12 cellular contexts compared by ENCODE assay signal in genomic region chr12:114913871-114914801, GRCh38.
DNase-seq lines count a peak whose midpoint lies in the region; ATAC-seq and TF ChIP-seq lines count a peak whose summit lies in the region.
"Had no signal": no experiment of that assay in that cellular context is flagged by ENCODE, and none has a peak within 500 bp of the region (broad histone marks: within the 10 kb centered on the region; RNA-seq: fewer than 3 reads in every experiment).

No MANE protein-coding gene starts in this region.

- no TSS peak for BruUV-seq in PC-3 (replicated peaks; lab: Mats Ljungman, UMichigan)

- intact Hi-C loops in PC-3 (cut with micrococcal nuclease) (loop anchor here (1.0 to 10.0 kb wide), 7 partner anchors 11 to 841 kb away; partner anchors contain the start of gene TBX3), gastrocnemius medialis (cut with DNase I; ENCODE audit: low total_unique reads) (loop anchor here (1.0 kb wide), 1 partner anchor 230 kb away; the partner anchor contains the start of gene TBX3)

- no peak overlapping the region; the same call in 1 of the 2 replicates for H3K9ac ChIP-seq in PC-3 (ENCODE audit: low read length)
- no peak overlapping the region for H3K9ac ChIP-seq in fibroblast of lung (ENCODE audit: insufficient read depth, low read length)

- H4K20me1 ChIP-seq in PC-3 (ENCODE audit: low read length), result no peaks in the 10 kb centered on the region
- H4K20me1 ChIP-seq in fibroblast of lung (ENCODE audit: control insufficient read depth, extremely low read depth, insufficient read depth, low read length), result no peaks in the 10 kb centered on the region

- CTCF ChIA-PET in PC-3 (lab: Charles Lee), result no interaction called here

- peak; percentile 50 for ATAC-seq in PC-3
- peak; percentile 82 to 87 for ATAC-seq in gastrocnemius medialis
- ATAC-seq in GM21515 (IDR thresholded peaks at IDR 0.05; ENCODE audit: unreplicated experiment), result no peak
- ATAC-seq: body of pancreas had no signal

- no peak overlapping the region for H2AFZ ChIP-seq in PC-3 (ENCODE audit: low read length)
- no peak overlapping the region for H2AFZ ChIP-seq in fibroblast of lung (ENCODE audit: low read length)

- H3K36me3 ChIP-seq in PC-3 (ENCODE audit: low read depth, low read length), result no peaks in the 10 kb centered on the region
- no peaks in the 10 kb centered on the region for H3K36me3 ChIP-seq in fibroblast of lung (ENCODE audit: control insufficient read depth, insufficient read depth, low read length)
- H3K36me3 ChIP-seq in gastrocnemius medialis, result no peaks in the 10 kb centered on the region
- H3K36me3 ChIP-seq: Peyer's patch had no signal

- no peak for TF ChIP-seq CTCF in PC-3 (conservative IDR thresholded peaks at IDR 0.05; ENCODE audit: low read depth, low read length)
- TF ChIP-seq CTCF in fibroblast of lung (conservative IDR thresholded peaks at IDR 0.05 in 1 of 2, IDR thresholded peaks at IDR 0.05 in 1 of 2; ENCODE audit: low read depth in 1 of 2, low read length in 2 of 2), result no peak
- no peak for TF ChIP-seq CTCF in gastrocnemius medialis (IDR thresholded peaks at IDR 0.05 in 4 of 5, conservative IDR thresholded peaks at IDR 0.05 in 1 of 5)

- H3K27ac ChIP-seq in PC-3 (ENCODE audit: low read length), result peak overlapping the region; percentile 57
- H3K27ac ChIP-seq in fibroblast of lung (ENCODE audit: insufficient read depth, low read length), result no peak overlapping the region
- peak overlapping the region in 2 of 4 donors; percentile 16 to 61 for H3K27ac ChIP-seq in gastrocnemius medialis
- H3K27ac ChIP-seq: body of pancreas had no signal

- H3K4me2 ChIP-seq in PC-3 (ENCODE audit: low read length), result peak overlapping the region; percentile 65
- peak overlapping the region; percentile 11 for H3K4me2 ChIP-seq in fibroblast of lung (ENCODE audit: extremely low read depth, insufficient read depth, low read length)

- in situ Hi-C loops in gastrocnemius medialis (cut with MboI; ENCODE audit: low sequenced_read_pairs in 4 of 4), result no loop called here

- H3K4me3 ChIP-seq in PC-3 (ENCODE audit: low read length) (no peak overlapping the region; the same call in 1 of the 2 replicates), fibroblast of lung (replicated peaks in 1 of 4; ENCODE audit: control extremely low read depth in 1 of 4, insufficient read depth in 1 of 4, low read depth in 3 of 4, low read length in 4 of 4) (no peak overlapping the region), gastrocnemius medialis (no peak overlapping the region)
- H3K4me3 ChIP-seq: body of pancreas, Peyer's patch had no signal

- DNase-seq in GM04503 (ENCODE audit: low read depth) (peak; percentile 69), PC-3 (peak; percentile 94), fibroblast of lung (ENCODE audit: low read depth in 2 of 2) (peak; percentile 63 to 81), gastrocnemius medialis (peak in 1 of 2 donors; percentile 13)
- DNase-seq in stimulated activated CD4-positive, alpha-beta T cell treated with anti-CD3 and anti-CD28 coated beads, Interleukin-2, amount 100 ng/mL, for 24 hours, result no peak
- DNase-seq in activated CD8-positive, alpha-beta memory T cell treated with anti-CD3 and anti-CD28 coated beads, Interleukin-2, amount 50 U/mL, for 4 hours, result no peak
- DNase-seq in activated effector memory CD4-positive, alpha-beta T cell treated with Interleukin-2 at 50 U/mL for 16 hours, result no peak
- DNase-seq: body of pancreas, erythroblast, NCI-H2029 treated with DMSO at 0.1 percent for 48 hours had no signal

- POLR2A ChIA-PET in PC-3 (lab: Charles Lee; ENCODE audit: unreplicated experiment), result interaction anchor here (0.6 to 1.8 kb wide), 2 partner anchors 22 to 230 kb away, joined by 3 to 11 read pairs; partner anchors contain the start of gene TBX3

- H3K27me3 ChIP-seq in PC-3 (ENCODE audit: low read length) (no peaks in the 10 kb centered on the region), fibroblast of lung (ENCODE audit: control insufficient read depth, insufficient read depth, low read length) (no peaks in the 10 kb centered on the region), gastrocnemius medialis (no peaks in the 10 kb centered on the region)
- H3K27me3 ChIP-seq: body of pancreas, Peyer's patch had no signal

- H3F3A ChIP-seq in PC-3 (ENCODE audit: low read length, unreplicated experiment), result no peaks in the 10 kb centered on the region

- H3K9me2 ChIP-seq in PC-3 (replicated peaks; ENCODE audit: low read length), result no peaks in the 10 kb centered on the region

- no peak for TF ChIP-seq POLR2A in gastrocnemius medialis (IDR thresholded peaks at IDR 0.05)

- H3K79me2 ChIP-seq in PC-3 (ENCODE audit: low read length) (no peaks in the 10 kb centered on the region), fibroblast of lung (ENCODE audit: control insufficient read depth, insufficient read depth, low read length) (no peaks in the 10 kb centered on the region)

- H3K9me3 ChIP-seq in PC-3 (ENCODE audit: low read length) (no peaks in the 10 kb centered on the region), fibroblast of lung (ENCODE audit: control insufficient read depth, insufficient read depth, low read depth, low read length) (no peaks in the 10 kb centered on the region), gastrocnemius medialis (peaks cover 0 to 7% (median 0%) of the 10 kb centered on the region in 3 donors)
- H3K9me3 ChIP-seq: body of pancreas, Peyer's patch had no signal

- H3K4me1 ChIP-seq in PC-3 (ENCODE audit: insufficient read depth, low read length) (peaks cover 67% of the 10 kb centered on the region), fibroblast of lung (ENCODE audit: control insufficient read depth, extremely low read depth, insufficient read depth, low read length) (peaks cover 29% of the 10 kb centered on the region), gastrocnemius medialis (no peaks in the 10 kb centered on the region)
- H3K4me1 ChIP-seq: body of pancreas had no signal

Comparison
In these comparisons a context has a peak if more than half of its experiments do, and no peak if none do; other contexts are left out.
1. DNase-seq: peak in GM04503 (single experiment), PC-3 (single experiment) and fibroblast of lung (2 of 2); none in stimulated activated CD4-positive, alpha-beta T cell treated with anti-CD3 and anti-CD28 coated beads, Interleukin-2, amount 100 ng/mL, for 24 hours (0 of 2), activated CD8-positive, alpha-beta memory T cell treated with anti-CD3 and anti-CD28 coated beads, Interleukin-2, amount 50 U/mL, for 4 hours (single experiment) and activated effector memory CD4-positive, alpha-beta T cell treated with Interleukin-2 at 50 U/mL for 16 hours (single experiment).